ENCODE assay signal across 8 cellular contexts in the genomic region with DNA sequence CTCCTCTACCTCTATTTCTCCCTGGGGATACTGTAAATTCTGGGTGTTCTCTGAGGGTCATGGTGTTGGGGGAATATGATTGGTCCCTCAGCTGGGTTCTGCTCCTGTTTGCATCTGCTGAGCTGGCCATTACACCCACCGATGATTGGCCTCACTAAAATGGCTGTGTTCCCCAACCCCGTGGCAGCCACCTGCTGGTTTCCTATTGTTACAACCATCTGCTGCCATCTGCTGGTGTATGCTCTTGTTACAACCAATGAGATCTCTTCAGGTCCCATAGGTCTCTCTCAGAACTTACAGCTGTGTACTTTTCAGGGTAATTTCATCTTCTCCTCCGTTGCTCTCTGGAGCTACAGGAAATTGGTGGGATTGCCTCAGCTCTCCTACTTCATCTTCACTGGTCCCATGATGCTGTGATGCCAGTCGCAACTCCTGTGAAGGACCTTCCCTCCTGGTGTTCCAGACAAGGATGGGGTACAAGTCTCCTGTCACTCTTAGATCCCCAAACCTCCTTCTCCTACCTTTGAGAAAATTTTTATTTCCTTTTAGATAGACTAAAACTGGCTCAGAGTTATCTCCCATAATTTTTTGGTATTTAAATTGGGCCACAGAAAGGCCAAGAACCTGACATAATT.
A peak's percentile ranks its signal among the peaks of the same experiment; 100 is the strongest.
DNase-seq lines count a peak whose midpoint lies in the region; ATAC-seq and TF ChIP-seq lines count a peak whose summit lies in the region.

No MANE protein-coding gene starts in this region.

- peak; percentile 73 for TF ChIP-seq CTCF in GM20000 (IDR thresholded peaks at IDR 0.05; ENCODE audit: extremely low read depth, missing control alignments)

- peak; percentile 100 for ATAC-seq in HG03571 (IDR thresholded peaks at IDR 0.05; ENCODE audit: unreplicated experiment)

- DNase-seq in COLO829 (ENCODE audit: low spot score) (peak; percentile 68), GM20000 (ENCODE audit: low spot score) (peak; percentile 64), NCI-H774 (lab: John Stamatoyannopoulos, UW) (peak; percentile 86), ecto neural progenitor cell (ENCODE audit: low spot score) (peak; percentile 80), lung microvascular endothelial cell (ENCODE audit: low read depth in 2 of 2) (peak; percentile 79 to 86)
- DNase-seq in activated CD4-positive, alpha-beta T cell treated with anti-CD3 and anti-CD28 coated beads, Interleukin-2, amount 50 U/mL, for 48 hours = peak; percentile 76 to 82
- peak; percentile 45 for DNase-seq in stimulated activated CD8-positive, alpha-beta memory T cell treated with anti-CD3 and anti-CD28 coated beads, Interleukin-15, amount 100 ng/mL, for 1 hour (ENCODE audit: low read depth)

Comparison
In these comparisons a context has a peak if more than half of its experiments do, and no peak if none do; other contexts are left out.
1. Peak in every context shown above with its lines: DNase-seq and ATAC-seq.